8 cellular contexts compared by ENCODE assay signal in genomic region chr16:30786936-30787612, GRCh38. TPM values are rescaled to one million over a fixed set of nuclear protein-coding genes. Genes with fewer than 3 reads are reported as not detected.
A peak's percentile ranks its signal among the peaks of the same experiment; 100 is the strongest.
DNase-seq lines count a peak whose midpoint lies in the region; ATAC-seq and TF ChIP-seq lines count a peak whose summit lies in the region.

Gene ZNF629 (minus strand): TSS chr16:30787205. CDS start chr16:30784482, 2,723 bp downstream.

- peaks cover 17% of the 10 kb centered on the region for H3K4me1 Mint-ChIP-seq in activated CD4-positive, alpha-beta T cell treated with anti-CD3 and anti-CD28 coated beads for 36 hours
- H3K4me1 Mint-ChIP-seq in activated T-cell treated with anti-CD3 and anti-CD28 coated beads, Interleukin-2, amount 50 U/mL, for 4 hours (ENCODE audit: low read depth): peaks cover 14% of the 10 kb centered on the region

- H3K4me3 ChIP-seq in fibroblast of pulmonary artery (replicated peaks; ENCODE audit: low read depth, low read length): peak within 1 kb of the TSS; percentile 94
- H3K4me3 ChIP-seq in muscle layer of duodenum (ENCODE audit: low read depth in 1 of 2, low read length in 2 of 2): peak within 1 kb of the TSS; percentile 71 to 76
- H3K4me3 ChIP-seq in transverse colon: peak within 1 kb of the TSS; percentile 52 to 100 (median 90)

- no peak for TF ChIP-seq EP300 in transverse colon (IDR thresholded peaks at IDR 0.05; ENCODE audit: low read depth)

- 0% methylated on average over 22 of the region's 37 CpGs; no CpG with 5 or more reads in 1 of the 2 donors for WGBS in transverse colon (ENCODE audit: low coverage in 1 of 2), 2 donors

- in situ Hi-C loops in transverse colon (cut with MboI; ENCODE audit: low pct_ligation_motif_present in 1 of 4, low pct_unique_long_range_greater_than_20kb in 1 of 4, low sequenced_read_pairs in 3 of 4): no loop called here

- H3K36me3 ChIP-seq in muscle layer of duodenum (ENCODE audit: control insufficient read depth in 1 of 2, insufficient read depth in 2 of 2, low read length in 2 of 2) (peaks cover 0 to 23% of the 10 kb centered on the region in 2 donors), transverse colon (peaks cover 0 to 14% (median 0%) of the 10 kb centered on the region in 4 donors)

- H3K9me3 Mint-ChIP-seq in activated CD4-positive, alpha-beta T cell treated with anti-CD3 and anti-CD28 coated beads for 36 hours (ENCODE audit: low read depth): no peaks in the 10 kb centered on the region
- H3K9me3 Mint-ChIP-seq in activated T-cell treated with anti-CD3 and anti-CD28 coated beads, Interleukin-2, amount 50 U/mL, for 4 hours: no peaks in the 10 kb centered on the region

- peak within 1 kb of the TSS; percentile 75 for H3K4me3 Mint-ChIP-seq in activated CD4-positive, alpha-beta T cell treated with anti-CD3 and anti-CD28 coated beads for 36 hours
- H3K4me3 Mint-ChIP-seq in activated T-cell treated with anti-CD3 and anti-CD28 coated beads, Interleukin-2, amount 50 U/mL, for 4 hours: peak within 1 kb of the TSS; percentile 85

- peaks cover 7% of the 10 kb centered on the region for H3K36me3 Mint-ChIP-seq in activated CD4-positive, alpha-beta T cell treated with anti-CD3 and anti-CD28 coated beads for 36 hours (ENCODE audit: low read depth)
- no peaks in the 10 kb centered on the region for H3K36me3 Mint-ChIP-seq in activated T-cell treated with anti-CD3 and anti-CD28 coated beads, Interleukin-2, amount 50 U/mL, for 4 hours (ENCODE audit: insufficient read depth)

- H3K4me1 ChIP-seq in muscle layer of duodenum (ENCODE audit: control insufficient read depth in 1 of 2, insufficient read depth in 2 of 2, low read length in 2 of 2) (peaks cover 7 to 18% of the 10 kb centered on the region in 2 donors), transverse colon (peaks cover 8 to 21% (median 12%) of the 10 kb centered on the region in 4 donors)

- peak; percentile 42 for ATAC-seq in activated CD4-positive, alpha-beta T cell treated with anti-CD3 and anti-CD28 coated beads for 36 hours
- peak; percentile 78 for ATAC-seq in activated T-cell treated with anti-CD3 and anti-CD28 coated beads, Interleukin-2, amount 50 U/mL, for 4 hours
- no peak for ATAC-seq in GM21381 (IDR thresholded peaks at IDR 0.05; ENCODE audit: unreplicated experiment)

- intact Hi-C loops in activated CD4-positive, alpha-beta T cell treated with anti-CD3 and anti-CD28 coated beads for 36 hours (cut with DNase I, micrococcal nuclease): no loop called here
- intact Hi-C loops in transverse colon (cut with DNase I; ENCODE audit: low total_unique reads): no loop called here

- H3K9me3 ChIP-seq in muscle layer of duodenum (ENCODE audit: control insufficient read depth in 1 of 2, low read length in 2 of 2) (no peaks in the 10 kb centered on the region), transverse colon (no peaks in the 10 kb centered on the region)

- H3K27me3 ChIP-seq in muscle layer of duodenum (ENCODE audit: low read depth, low read length) (no peaks in the 10 kb centered on the region), transverse colon (no peaks in the 10 kb centered on the region)

- H3K27me3 Mint-ChIP-seq in activated CD4-positive, alpha-beta T cell treated with anti-CD3 and anti-CD28 coated beads for 36 hours: peaks cover 2% of the 10 kb centered on the region
- peaks cover 22% of the 10 kb centered on the region for H3K27me3 Mint-ChIP-seq in activated T-cell treated with anti-CD3 and anti-CD28 coated beads, Interleukin-2, amount 50 U/mL, for 4 hours (ENCODE audit: low read depth)

- DNase-seq in activated CD4-positive, alpha-beta T cell treated with anti-CD3 and anti-CD28 coated beads for 36 hours: peak; percentile 41
- no peak for DNase-seq in activated CD4-positive, alpha-beta T cell treated with anti-CD3 and anti-CD28 coated beads, Interleukin-2, amount 50 U/mL, for 4 hours
- DNase-seq in NCI-H2171 treated with DMSO at 0.1 percent for 48 hours (lab: John Stamatoyannopoulos, UW) (peak; percentile 76), fibroblast of pulmonary artery (ENCODE audit: low read depth) (peak; percentile 70), transverse colon (peak; percentile 73)
- peak; percentile 29 for DNase-seq in activated T-cell treated with anti-CD3 and anti-CD28 coated beads, Interleukin-2, amount 50 U/mL, for 4 hours

- CTCF ChIA-PET in activated CD4-positive, alpha-beta T cell treated with anti-CD3 and anti-CD28 coated beads for 36 hours (lab: Charles Lee): interaction anchor here (0.5 to 0.6 kb wide), 3 partner anchors 18 to 189 kb away, joined by 3 to 4 read pairs (median 3); no protein-coding TSS in a partner anchor

- H3K27ac Mint-ChIP-seq in activated CD4-positive, alpha-beta T cell treated with anti-CD3 and anti-CD28 coated beads for 36 hours: peak within 1 kb of the TSS; percentile 42

- no peak for TF ChIP-seq POLR2A in transverse colon (IDR thresholded peaks at IDR 0.05)

- TF ChIP-seq CTCF in fibroblast of pulmonary artery (IDR thresholded peaks at IDR 0.05; ENCODE audit: low read length, missing control alignments): no peak
- TF ChIP-seq CTCF in transverse colon (IDR thresholded peaks at IDR 0.05): no peak

- POLR2A ChIA-PET in activated CD4-positive, alpha-beta T cell treated with anti-CD3 and anti-CD28 coated beads for 36 hours (lab: Charles Lee): no interaction called here

- H3K27ac ChIP-seq in muscle layer of duodenum (ENCODE audit: low read length) (peak within 1 kb of the TSS; percentile 82), transverse colon (peak within 1 kb of the TSS; percentile 85 to 97 (median 90))

RNA-seq across cellular contexts. Expression of gene ZNF629, which starts in this region (rescaled TPM):
- total RNA-seq in activated CD4-positive, alpha-beta T cell treated with anti-CD3 and anti-CD28 coated beads for 36 hours: 1 to 10 TPM; 3.4 to 3.7 TPM
- total RNA-seq in activated T-cell treated with anti-CD3 and anti-CD28 coated beads, Interleukin-2, amount 50 U/mL, for 4 hours: 1 to 10 TPM; 5.3 to 7.0 (median 7.0) TPM
- 10 to 100 TPM; 13.5 to 29.9 (median 16.4) TPM for total RNA-seq in transverse colon

Comparison
In these comparisons a context has a peak if more than half of its experiments do, and no peak if none do; other contexts are left out.
1. DNase-seq: peak in activated CD4-positive, alpha-beta T cell treated with anti-CD3 and anti-CD28 coated beads for 36 hours (single experiment), NCI-H2171 treated with DMSO at 0.1 percent for 48 hours (single experiment), activated T-cell treated with anti-CD3 and anti-CD28 coated beads, Interleukin-2, amount 50 U/mL, for 4 hours (single experiment), fibroblast of pulmonary artery (single experiment) and transverse colon (single experiment); none in activated CD4-positive, alpha-beta T cell treated with anti-CD3 and anti-CD28 coated beads, Interleukin-2, amount 50 U/mL, for 4 hours (0 of 2).
2. Peak in every context shown above with its lines, with median percentiles within 50 percentile points of each other: H3K4me3 ChIP-seq.